In the genomic region with DNA sequence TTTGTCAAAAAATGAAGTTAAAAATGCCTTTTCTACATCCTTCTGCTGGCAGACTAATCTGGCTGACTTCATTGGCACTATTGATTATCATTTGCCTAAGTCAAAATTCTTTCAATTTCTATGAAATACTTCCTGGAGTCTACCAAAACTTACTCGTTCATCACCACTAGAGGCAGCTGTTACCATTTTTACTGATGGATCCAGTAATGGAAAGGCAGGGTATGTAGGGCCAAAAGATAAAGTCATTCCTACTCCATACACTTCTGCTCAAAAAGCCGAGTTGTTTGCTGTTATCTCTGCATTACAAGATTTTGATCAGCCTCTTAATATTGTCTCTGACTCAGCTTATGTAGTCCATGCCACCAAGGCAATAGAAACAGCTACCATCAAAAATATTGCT, we compare ENCODE assay signal across 8 cellular contexts. TPM values are rescaled to one million over a fixed set of nuclear protein-coding genes. Genes with fewer than 3 reads are reported as not detected.
DNase-seq lines count a peak whose midpoint lies in the region; ATAC-seq, FAIRE-seq and TF ChIP-seq lines count a peak whose summit lies in the region.
"Not testable (repeated sequence)": the region's sequence is repeated elsewhere in the genome, so short reads cannot be mapped to it uniquely, and the experiment has no call there.

No MANE protein-coding gene starts in this region.

- peak overlapping the region; percentile 10; the same call in 1 of the 2 replicates for H2AFZ ChIP-seq in MM.1S (ENCODE audit: low read length)
- not testable (repeated sequence) for H2AFZ ChIP-seq in HepG2 (ENCODE audit: low read length)

- CTCF ChIA-PET in HepG2 (lab: Yijun Ruan, JAX; ENCODE audit: low intra/inter-chr PET ratio, low total read pairs) = interaction anchor here (2.5 kb wide), 1 partner anchor 11 kb away, joined by 20 read pairs; no protein-coding TSS in a partner anchor

- 14% methylated on average over 2 of the region's 2 CpGs for WGBS in HepG2 (ENCODE audit: low lambda C conversion rate)
- WGBS in psoas muscle, 3 donors = 24 to 45% (median 40%) methylated on average over 2 of the region's 2 CpGs

- TF ChIP-seq CTCF in AG09319 (IDR thresholded peaks at IDR 0.05; ENCODE audit: low read depth, low read length) = peak; percentile 41
- peak; percentile 50 for TF ChIP-seq CTCF in GM12865 (IDR thresholded peaks at IDR 0.05; ENCODE audit: insufficient read depth, low read depth, low read length, missing control alignments)
- TF ChIP-seq CTCF in MM.1S (IDR thresholded peaks at IDR 0.05; ENCODE audit: low read length) = peak; percentile 45
- peak in 2 of 3 experiments; percentile 24 to 38 for TF ChIP-seq CTCF in ascending aorta (IDR thresholded peaks at IDR 0.05)
- peak; percentile 62 for TF ChIP-seq CTCF in epithelial cell of proximal tubule (conservative IDR thresholded peaks at IDR 0.05; ENCODE audit: low read depth, low read length)
- peak; percentile 77 for TF ChIP-seq CTCF in HepG2 (CRISPR knock-in tag; IDR thresholded peaks at IDR 0.05)
- peak; percentile 32 for TF ChIP-seq CTCF in psoas muscle (IDR thresholded peaks at IDR 0.05)

- H4K20me1 ChIP-seq in MM.1S (ENCODE audit: insufficient read depth, low read length); HepG2 (ENCODE audit: insufficient read depth, low read length): not testable (repeated sequence)

- TF ChIP-seq RAD21 in HepG2 (CRISPR knock-in tag; IDR thresholded peaks at IDR 0.05) = peak; percentile 62

- H3K4me1 ChIP-seq in MM.1S (ENCODE audit: low read length); ascending aorta; psoas muscle: not testable (repeated sequence)
- H3K4me1 ChIP-seq in HepG2 (ENCODE audit: insufficient read depth, low read length) = peaks cover 81% of the 10 kb centered on the region

- not testable (repeated sequence) for H3K9ac ChIP-seq in MM.1S (ENCODE audit: low read length); HepG2 (ENCODE audit: insufficient read depth, low read depth, low read length)

- ATAC-seq in HepG2, psoas muscle: not testable (repeated sequence)

- not testable (repeated sequence) for TF ChIP-seq EP300 in HepG2 (IDR thresholded peaks at IDR 0.05; ENCODE audit: low read depth in 2 of 2, low read length in 2 of 2); HepG2 (CRISPR knock-in tag; IDR thresholded peaks at IDR 0.05; ENCODE audit: borderline replicate concordance)

- H3K27ac ChIP-seq in MM.1S (ENCODE audit: low read length); ascending aorta: not testable (repeated sequence)
- H3K27ac ChIP-seq in HepG2 (ENCODE audit: extremely low read length, insufficient read depth, low read length) (peak overlapping the region; percentile 98), psoas muscle (peak overlapping the region; percentile 42)

- not testable (repeated sequence) for H3K79me2 ChIP-seq in MM.1S (ENCODE audit: low read length); HepG2 (ENCODE audit: insufficient read depth, low read length)

- H3K9me3 ChIP-seq in MM.1S (replicated peaks; ENCODE audit: insufficient read depth, low read length); ascending aorta; HepG2 (ENCODE audit: low read length); psoas muscle: not testable (repeated sequence)

- H3K4me3 ChIP-seq in GM12865 (ENCODE audit: low read depth, low read length); MM.1S (ENCODE audit: low read length); ascending aorta; epithelial cell of proximal tubule (ENCODE audit: low read depth, low read length); HepG2 (replicated peaks in 1 of 3; ENCODE audit: insufficient read depth in 1 of 3, low read depth in 2 of 3, low read length in 3 of 3); psoas muscle: not testable (repeated sequence)

- not testable (repeated sequence) for H3K27me3 ChIP-seq in MM.1S (replicated peaks; ENCODE audit: insufficient read depth, low read length); ascending aorta; HepG2 (ENCODE audit: control insufficient read depth in 1 of 2, insufficient read depth in 2 of 2, low read length in 2 of 2); psoas muscle (ENCODE audit: insufficient read depth in 3 of 3, low read length in 2 of 3)

- DNase-seq in AG09319 (ENCODE audit: extremely low read depth, low read depth); epithelial cell of proximal tubule (ENCODE audit: low read depth); psoas muscle: not testable (repeated sequence)
- DNase-seq in GM12865 (ENCODE audit: low read depth) (peak; percentile 21), MM.1S (peak; percentile 25), RPMI7951 (ENCODE audit: low read depth) (peak; percentile 57), ascending aorta (ENCODE audit: low spot score in 2 of 2) (peak in 1 of 2 donors; percentile 4), HepG2 (ENCODE audit: low spot score) (peak; percentile 60)

- not testable (repeated sequence) for TF ChIP-seq POLR2A in HepG2 (IDR thresholded peaks at IDR 0.05; ENCODE audit: insufficient read depth in 1 of 2, low read depth in 2 of 2, low read length in 2 of 2)

- not testable (repeated sequence) for H3K36me3 ChIP-seq in MM.1S (replicated peaks; ENCODE audit: insufficient read depth, low read length); ascending aorta; HepG2 (replicated peaks in 1 of 2; ENCODE audit: control insufficient read depth in 1 of 2, insufficient read depth in 2 of 2, low read length in 2 of 2); psoas muscle (ENCODE audit: insufficient read depth in 1 of 2, low read depth in 1 of 2)

- not testable (repeated sequence) for FAIRE-seq in HepG2 (lab: Jason Lieb, UNC)

- intact Hi-C loops in ascending aorta (cut with DNase I); HepG2 (cut with micrococcal nuclease; ENCODE audit: unreplicated experiment); psoas muscle (cut with DNase I): not testable (repeated sequence)

- in situ Hi-C loops in HepG2 (cut with HindIII; ENCODE audit: extremely low pct_ligation_motif_present, low pct_unique_long_range_greater_than_20kb) = not testable (repeated sequence)

- not testable (repeated sequence) for H3F3A ChIP-seq in MM.1S (ENCODE audit: insufficient read depth, low read length)

- POLR2A ChIA-PET in HepG2 (lab: Yijun Ruan, JAX) = interaction anchor here (1.4 to 4.2 kb wide), 8 partner anchors 9 to 239 kb away, joined by 6 to 53 read pairs (median 10); partner anchors contain the start of genes CNOT11 and RPL31

- not testable (repeated sequence) for H3K9me2 ChIP-seq in MM.1S (replicated peaks; ENCODE audit: insufficient read depth, low read length)

- H3K4me2 ChIP-seq in MM.1S (ENCODE audit: low read depth, low read length) = 0 out of 2 replicates have a peak overlapping the region, but pooled peaks have one; percentile 8
- not testable (repeated sequence) for H3K4me2 ChIP-seq in HepG2 (ENCODE audit: low read depth, low read length)

- not testable (repeated sequence) for BruUV-seq in HepG2 (replicated peaks; lab: Mats Ljungman, UMichigan)

TF ChIP-seq in HepG2, 621 proteins besides CTCF, POLR2A, EP300 and RAD21 (continues in another document):
- TF ChIP-seq PHF5A (CRISPR knock-in tag; IDR thresholded peaks at IDR 0.05; ENCODE audit: low read depth, unreplicated experiment) (peak; percentile 12), ZNF629 (CRISPR knock-in tag; conservative IDR thresholded peaks at IDR 0.05) (0 out of 2 replicates have a peak, but pooled peaks have one; percentile 13), SMC3 (IDR thresholded peaks at IDR 0.05; ENCODE audit: low read length) (peak; percentile 45; the same call in 1 of the 2 replicates), GATAD2A (CRISPR knock-in tag; IDR thresholded peaks at IDR 0.05) (peak; percentile 75), RARA (CRISPR knock-in tag; IDR thresholded peaks at IDR 0.05) (0 out of 2 replicates have a peak, but pooled peaks have one; percentile 17)

RNA-seq across cellular contexts. Expression of gene CNOT11, which starts 12.0 kb away (rescaled TPM):
- 45.4 and 50.7 TPM in 2 replicates for total RNA-seq in RPMI7951 (2014; rRNA removed; shearing (Covaris generic))
- 32.5 TPM for total RNA-seq in ascending aorta
- 65.6 and 67.2 TPM in 2 replicates for total RNA-seq in epithelial cell of proximal tubule
- total RNA-seq in HepG2 (2016; rRNA removed; fragmentation: Illumina TruSeq; extraction: Trizol) = 100 and 114 TPM in 2 replicates
- 34.2 and 39.4 TPM in 2 replicates for total RNA-seq in HepG2 (2016; cell fraction: cytosol; rRNA removed; fragmentation: Illumina TruSeq; extraction: Trizol; ENCODE audit: low read depth)
- 93.7 and 119 TPM in 2 replicates for total RNA-seq in HepG2 (2016; cell fraction: insoluble cytoplasmic fraction; rRNA removed; fragmentation: Illumina TruSeq; extraction: Trizol)
- 65.8 and 70.3 TPM in 2 replicates for total RNA-seq in HepG2 (2016; cell fraction: membrane; rRNA removed; fragmentation: Illumina TruSeq; extraction: Trizol)
- total RNA-seq in HepG2 (2016; cell fraction: nucleus; rRNA removed; fragmentation: Illumina TruSeq; extraction: Trizol) = 79.5 and 91.1 TPM in 2 replicates
- polyA plus RNA-seq in HepG2 (2011; rRNA removed) = 202 and 209 TPM in 2 replicates
- polyA plus RNA-seq in HepG2 (2011; cell fraction: cytosol; rRNA removed) = 91.7 and 128 TPM in 2 replicates
- polyA plus RNA-seq in HepG2 (2011; cell fraction: nucleus; rRNA removed) = 359 and 415 TPM in 2 replicates
- 100 and 126 TPM in 2 replicates for polyA plus RNA-seq in HepG2 (2012)
- polyA plus RNA-seq in HepG2 (2016; cell fraction: cytosol; fragmentation: Illumina TruSeq; extraction: Trizol; ENCODE audit: low read depth) = 35.1 and 35.8 TPM in 2 replicates
- polyA plus RNA-seq in HepG2 (2016; cell fraction: insoluble cytoplasmic fraction; fragmentation: Illumina TruSeq; extraction: Trizol; ENCODE audit: low read depth) = 160 and 184 TPM in 2 replicates
- 62.2 and 66.8 TPM in 2 replicates for polyA plus RNA-seq in HepG2 (2016; cell fraction: membrane; fragmentation: Illumina TruSeq; extraction: Trizol; ENCODE audit: low read depth)
- 277 TPM in 2 replicates for polyA plus RNA-seq in HepG2 (2016; cell fraction: nucleus; fragmentation: Illumina TruSeq; extraction: Trizol; ENCODE audit: insufficient read depth, low read depth)
- 74.3 and 87.7 TPM in 2 replicates for polyA minus RNA-seq in HepG2 (2011; rRNA and poly(A)+ RNA removed; ENCODE audit: low replicate concordance)
- 102 and 132 TPM in 2 replicates for polyA minus RNA-seq in HepG2 (2011; cell fraction: cytosol; rRNA and poly(A)+ RNA removed)
- 80.2 and 123 TPM in 2 replicates for polyA minus RNA-seq in HepG2 (2011; cell fraction: nucleus; rRNA and poly(A)+ RNA removed)
- total RNA-seq in psoas muscle = 10 to 100 TPM; 29.6 to 42.1 (median 34.8) TPM
- polyA plus RNA-seq in psoas muscle = 10 to 100 TPM; 17.1 to 38.0 (median 17.6) TPM
